Comparison of ENCODE assay signal across 10 cellular contexts in the genomic region with DNA sequence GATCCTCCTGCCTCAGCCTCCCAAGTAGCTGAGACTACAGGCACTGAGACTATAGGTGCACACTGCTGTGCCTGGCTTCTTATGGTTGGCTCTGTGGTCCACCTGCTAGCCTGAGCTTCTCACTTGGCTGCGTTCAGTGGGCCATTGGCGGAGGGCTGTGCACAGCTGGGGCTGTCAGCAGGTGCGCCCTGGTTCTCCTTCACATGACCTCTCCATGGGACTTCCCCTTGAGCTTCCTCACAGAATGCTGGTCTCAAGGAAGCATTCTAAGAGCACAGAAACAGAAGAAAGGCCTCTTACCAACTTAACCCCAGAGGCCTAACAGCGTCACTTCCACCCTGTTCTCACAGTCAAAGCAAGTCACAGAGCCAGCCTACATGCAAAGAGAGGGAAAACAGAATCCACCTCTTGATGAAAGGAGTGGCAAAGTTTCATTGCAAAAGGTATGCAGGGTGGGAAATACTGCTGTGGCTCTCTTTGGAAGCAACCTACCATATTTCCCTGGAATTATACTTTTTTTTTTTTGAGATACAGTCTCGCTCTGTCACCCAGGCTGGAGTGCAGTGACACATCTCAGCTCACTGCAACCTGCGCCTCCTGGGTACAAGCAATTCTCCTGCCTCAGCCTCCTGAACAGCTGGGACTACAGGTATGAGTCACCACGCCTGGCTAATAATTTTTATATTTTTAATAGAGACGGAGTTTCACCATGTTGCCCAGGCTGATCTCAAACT. TPM values are rescaled to one million over a fixed set of nuclear protein-coding genes. Genes with fewer than 3 reads are reported as not detected.
DNase-seq lines count a peak whose midpoint lies in the region; ATAC-seq, FAIRE-seq and TF ChIP-seq lines count a peak whose summit lies in the region.
"Had no signal": no experiment of that assay in that cellular context is flagged by ENCODE, and none has a peak within 500 bp of the region (broad histone marks: within the 10 kb centered on the region; RNA-seq: fewer than 3 reads in every experiment).

No MANE protein-coding gene starts in this region.

- no peak overlapping the region for H2BK5ac ChIP-seq in H1 (ENCODE audit: low read depth, low read length)

- H3K14ac ChIP-seq in H1 (ENCODE audit: insufficient read length): no peak overlapping the region

- no peaks in the 10 kb centered on the region for H3K9me3 ChIP-seq in H1 (ENCODE audit: insufficient read depth in 2 of 2, low read depth in 1 of 2, low read length in 1 of 2)
- H3K9me3 ChIP-seq in WERI-Rb-1 (ENCODE audit: severe bottlenecking): no peaks in the 10 kb centered on the region
- no peaks in the 10 kb centered on the region for H3K9me3 ChIP-seq in MG63
- H3K9me3 ChIP-seq: SJSA1 had no signal

- H3K27me3 ChIP-seq in H1 (replicated peaks in 1 of 4; ENCODE audit: control insufficient read depth in 3 of 4, extremely low read depth in 1 of 4, insufficient read depth in 3 of 4, low read length in 3 of 4) (no peaks in the 10 kb centered on the region), WERI-Rb-1 (ENCODE audit: insufficient read depth, low read depth, severe bottlenecking) (no peaks in the 10 kb centered on the region), MG63 (no peaks in the 10 kb centered on the region)
- H3K27me3 ChIP-seq: SJSA1 had no signal

- no peak for TF ChIP-seq EP300 in H1 (IDR thresholded peaks at IDR 0.05; ENCODE audit: borderline replicate concordance in 1 of 2, low read depth in 2 of 2, low read length in 2 of 2)

- no peak overlapping the region for H2AFZ ChIP-seq in H1 (ENCODE audit: low read length)

- H3K4me3 ChIP-seq in H1 (ENCODE audit: extremely low read depth in 1 of 4, insufficient read depth in 2 of 4, low read depth in 3 of 4, low read length in 4 of 4) (no peak overlapping the region), WERI-Rb-1 (ENCODE audit: low read depth, low read length) (no peak overlapping the region), MG63 (no peak overlapping the region)
- H3K4me3 ChIP-seq: SJSA1 had no signal

- no peak overlapping the region for H3K18ac ChIP-seq in H1 (ENCODE audit: extremely low read depth, low read length)

- no peak overlapping the region for H4K91ac ChIP-seq in H1 (replicated peaks; ENCODE audit: insufficient read length, low read length)

- WGBS in H1 (ENCODE audit: extremely low coverage in 1 of 2, insufficient coverage in 1 of 2, insufficient read length in 1 of 2, insufficient replicate concordance in 2 of 2, low coverage in 1 of 2, low lambda C conversion rate in 2 of 2, missing lambda C conversion rate in 1 of 2), 2 experiments: 88% methylated on average over 8 of the region's 8 CpGs; no CpG with 5 or more reads in 1 of the 2 experiments

- POLR2A ChIA-PET in H1 (lab: Charles Lee; ENCODE audit: partially characterized antibody): no interaction called here

- no peak overlapping the region for H2BK20ac ChIP-seq in H1 (ENCODE audit: low read length)

- H4K20me1 ChIP-seq in H1 (replicated peaks in 1 of 2; ENCODE audit: control insufficient read depth in 1 of 2, insufficient read depth in 2 of 2, low read length in 2 of 2): no peaks in the 10 kb centered on the region

- H3K27ac ChIP-seq in H1 (ENCODE audit: low read depth, low read length): no peak overlapping the region
- H3K27ac ChIP-seq in WERI-Rb-1: no peak overlapping the region
- H3K27ac ChIP-seq: SJSA1 had no signal

- H3K56ac ChIP-seq in H1 (replicated peaks; ENCODE audit: insufficient read length, low read depth, low read length): no peak overlapping the region

- no peaks in the 10 kb centered on the region for H3K79me2 ChIP-seq in H1 (ENCODE audit: control insufficient read depth in 1 of 2, insufficient read depth in 2 of 2, low read length in 2 of 2)

- no peak overlapping the region for H3K9ac ChIP-seq in H1 (replicated peaks in 1 of 4; ENCODE audit: extremely low read depth in 1 of 4, low read depth in 3 of 4, low read length in 3 of 4)

- H3K4me1 ChIP-seq in H1 (replicated peaks in 1 of 4; ENCODE audit: control insufficient read depth in 3 of 4, insufficient read depth in 4 of 4, low read length in 3 of 4): no peaks in the 10 kb centered on the region
- H3K4me1 ChIP-seq: SJSA1 had no signal

- CTCF ChIA-PET in H1 (lab: Charles Lee; ENCODE audit: partially characterized antibody): interaction anchor here (0.9 to 1.3 kb wide), 2 partner anchors 10 kb away, joined by 3 read pairs; partner anchors contain the start of gene RILPL2

- H4K5ac ChIP-seq in H1 (ENCODE audit: insufficient read length, low read depth, low read length): no peak overlapping the region

- DNase-seq in H1 (ENCODE audit: low read depth in 1 of 2, low spot score in 2 of 2): no peak
- no peak for DNase-seq in left cardiac atrium
- no peak for DNase-seq in NCI-H510A (lab: John Stamatoyannopoulos, UW)
- DNase-seq in WERI-Rb-1: no peak
- no peak for DNase-seq in MG63

- peak overlapping the region; percentile 21; the same call in 1 of the 2 replicates for H4K8ac ChIP-seq in H1 (ENCODE audit: extremely low read depth, insufficient read depth, low read length)

- no peak overlapping the region for H2BK12ac ChIP-seq in H1 (ENCODE audit: low read depth, low read length)

- TF ChIP-seq POLR2A in GM18505 (IDR thresholded peaks at IDR 0.05; ENCODE audit: borderline replicate concordance, extremely low read depth, insufficient read depth, insufficient read length): peak; percentile 49
- no peak for TF ChIP-seq POLR2A in H1 (IDR thresholded peaks at IDR 0.05; ENCODE audit: control extremely low read depth in 1 of 2, low read depth in 2 of 2, low read length in 2 of 2)

- no peaks in the 10 kb centered on the region for H3K79me1 ChIP-seq in H1 (ENCODE audit: low read depth, low read length)

- no peak overlapping the region for H3K4me2 ChIP-seq in H1 (ENCODE audit: insufficient read depth in 1 of 2, low read depth in 2 of 2, low read length in 2 of 2)

- no peak overlapping the region for H2BK15ac ChIP-seq in H1 (ENCODE audit: low read length)

- intact Hi-C loops in left cardiac atrium (cut with DNase I): no loop called here

- no peak overlapping the region for H3K4ac ChIP-seq in H1 (replicated peaks; ENCODE audit: insufficient read length, low read depth, low read length)

- no peaks in the 10 kb centered on the region for H3K23me2 ChIP-seq in H1 (ENCODE audit: low read depth, low read length)

- TF ChIP-seq CTCF in H1 (IDR thresholded peaks at IDR 0.05; ENCODE audit: control extremely low read depth in 1 of 3, insufficient read depth in 1 of 3, low read depth in 1 of 3, low read length in 3 of 3) (no peak), WERI-Rb-1 (IDR thresholded peaks at IDR 0.05; ENCODE audit: low read depth, low read length) (no peak)

- no peak overlapping the region for H2BK120ac ChIP-seq in H1 (replicated peaks; ENCODE audit: low read depth, low read length)

- peak; percentile 83 for ATAC-seq in GM18505 (IDR thresholded peaks at IDR 0.05; ENCODE audit: unreplicated experiment)
- ATAC-seq in GM21423 (IDR thresholded peaks at IDR 0.05; ENCODE audit: unreplicated experiment): peak; percentile 95
- peak; percentile 86 for ATAC-seq in HG03442 (IDR thresholded peaks at IDR 0.05; ENCODE audit: unreplicated experiment)
- ATAC-seq in left cardiac atrium: no peak
- ATAC-seq: HCT116 had no signal

- TF ChIP-seq RAD21 in H1 (IDR thresholded peaks at IDR 0.05 in 1 of 2, conservative IDR thresholded peaks at IDR 0.05 in 1 of 2; ENCODE audit: low read depth in 2 of 2, low read length in 2 of 2): no peak

- H2AK5ac ChIP-seq in H1 (ENCODE audit: low read depth, low read length): no peak overlapping the region

- H3K23ac ChIP-seq in H1 (ENCODE audit: insufficient read length): no peak overlapping the region

- no peak for FAIRE-seq in H1 (lab: Jason Lieb, UNC)

- no peaks in the 10 kb centered on the region for H3K36me3 ChIP-seq in H1 (ENCODE audit: control insufficient read depth in 2 of 4, insufficient read depth in 4 of 4, low read length in 3 of 4)
- H3K36me3 ChIP-seq in WERI-Rb-1: no peaks in the 10 kb centered on the region
- no peaks in the 10 kb centered on the region for H3K36me3 ChIP-seq in MG63
- H3K36me3 ChIP-seq: SJSA1 had no signal

RNA-seq across cellular contexts. Expression of gene RILPL2, which starts 9.3 kb away (rescaled TPM):
- 1.1 and 1.4 TPM in 2 replicates for total RNA-seq in H1 (2021; fragmentation: NEBNext Ultra II Directional; extraction: Animal tissue kit (Norgen Biotek cat#: 25700))
- polyA plus RNA-seq in H1 (2011; rRNA removed): 0.77 and 0.91 TPM in 2 replicates
- polyA plus RNA-seq in H1 (2011; cell fraction: cytosol; rRNA removed): 1.2 TPM
- polyA plus RNA-seq in H1 (2011; cell fraction: nucleus; rRNA removed): 0.58 TPM
- 1.8 to 2.2 TPM (median 1.9 TPM) in 4 replicates for polyA plus RNA-seq in H1 (2012, experiment 1 of 2)
- polyA plus RNA-seq in H1 (2012, experiment 2 of 2): 0.93 TPM
- polyA plus RNA-seq in H1 (2013, experiment 1 of 2): 1.2 TPM
- 1.3 TPM for polyA plus RNA-seq in H1 (2013, experiment 2 of 2)
- polyA minus RNA-seq in H1 (2011; rRNA and poly(A)+ RNA removed): 0.35 and 0.59 TPM in 2 replicates
- polyA minus RNA-seq in H1 (2011; cell fraction: cytosol; rRNA and poly(A)+ RNA removed): 0.59 TPM
- polyA minus RNA-seq in H1 (2011; cell fraction: nucleus; rRNA and poly(A)+ RNA removed): 0.20 TPM
- 1 to 10 TPM; 3.1 to 3.7 TPM for total RNA-seq in left cardiac atrium
- 1.9 and 3.5 TPM in 2 replicates for total RNA-seq in MG63 (2014; rRNA removed; shearing (Covaris generic); ENCODE audit: low replicate concordance)

RNA-seq across cellular contexts. Expression of gene SNRNP35, which starts 30.7 kb away (rescaled TPM):
- 15.3 and 16.9 TPM in 2 replicates for total RNA-seq in H1 (2021; fragmentation: NEBNext Ultra II Directional; extraction: Animal tissue kit (Norgen Biotek cat#: 25700))
- polyA plus RNA-seq in H1 (2011; rRNA removed): 8.0 and 8.4 TPM in 2 replicates
- 17.8 TPM for polyA plus RNA-seq in H1 (2011; cell fraction: cytosol; rRNA removed)
- polyA plus RNA-seq in H1 (2011; cell fraction: nucleus; rRNA removed): 12.3 TPM
- polyA plus RNA-seq in H1 (2012, experiment 1 of 2): 24.0 to 28.6 TPM (median 26.7 TPM) in 4 replicates
- 9.4 TPM for polyA plus RNA-seq in H1 (2012, experiment 2 of 2)
- polyA plus RNA-seq in H1 (2013, experiment 1 of 2): 14.3 TPM
- 14.8 TPM for polyA plus RNA-seq in H1 (2013, experiment 2 of 2)
- 5.8 and 12.0 TPM in 2 replicates for polyA minus RNA-seq in H1 (2011; rRNA and poly(A)+ RNA removed)
- polyA minus RNA-seq in H1 (2011; cell fraction: cytosol; rRNA and poly(A)+ RNA removed): 7.3 TPM
- 14.0 TPM for polyA minus RNA-seq in H1 (2011; cell fraction: nucleus; rRNA and poly(A)+ RNA removed)
- total RNA-seq in left cardiac atrium: 10 to 100 TPM; 20.1 to 22.3 TPM
- 2.8 and 16.4 TPM in 2 replicates for total RNA-seq in MG63 (2014; rRNA removed; shearing (Covaris generic); ENCODE audit: low replicate concordance)

RNA-seq across cellular contexts. Expression of gene KMT5A, which starts 43.3 kb away (rescaled TPM):
- 14.7 and 17.2 TPM in 2 replicates for total RNA-seq in H1 (2021; fragmentation: NEBNext Ultra II Directional; extraction: Animal tissue kit (Norgen Biotek cat#: 25700))
- 7.0 and 8.1 TPM in 2 replicates for polyA plus RNA-seq in H1 (2011; rRNA removed)
- polyA plus RNA-seq in H1 (2011; cell fraction: cytosol; rRNA removed): 10.3 TPM
- 18.0 TPM for polyA plus RNA-seq in H1 (2011; cell fraction: nucleus; rRNA removed)
- polyA plus RNA-seq in H1 (2012, experiment 1 of 2): 12.3 to 22.0 TPM (median 13.9 TPM) in 4 replicates
- 7.3 TPM for polyA plus RNA-seq in H1 (2012, experiment 2 of 2)
- 20.8 TPM for polyA plus RNA-seq in H1 (2013, experiment 1 of 2)
- 17.9 TPM for polyA plus RNA-seq in H1 (2013, experiment 2 of 2)
- 5.5 and 7.7 TPM in 2 replicates for polyA minus RNA-seq in H1 (2011; rRNA and poly(A)+ RNA removed)
- 5.6 TPM for polyA minus RNA-seq in H1 (2011; cell fraction: cytosol; rRNA and poly(A)+ RNA removed)
- polyA minus RNA-seq in H1 (2011; cell fraction: nucleus; rRNA and poly(A)+ RNA removed): 14.2 TPM
- total RNA-seq in left cardiac atrium: 10 to 100 TPM; 17.6 to 22.9 TPM
- total RNA-seq in MG63 (2014; rRNA removed; shearing (Covaris generic); ENCODE audit: low replicate concordance): 53.0 and 76.8 TPM in 2 replicates

Comparison
In these comparisons a context has a peak if more than half of its experiments do, and no peak if none do; other contexts are left out.
1. ATAC-seq: peak in GM18505 (single experiment), GM21423 (single experiment) and HG03442 (single experiment); none in left cardiac atrium (0 of 2).